18 cellular contexts compared by ENCODE assay signal in genomic region chr11:103947566-103947919, GRCh38.
DNase-seq lines count a peak whose midpoint lies in the region; ATAC-seq and TF ChIP-seq lines count a peak whose summit lies in the region.
"Had no signal": no experiment of that assay in that cellular context is flagged by ENCODE, and none has a peak within 500 bp of the region (broad histone marks: within the 10 kb centered on the region; RNA-seq: fewer than 3 reads in every experiment).

No MANE protein-coding gene starts in this region.

- peak; percentile 17 for DNase-seq in NCI-H510A treated with DMSO at 0.1 percent for 48 hours (lab: John Stamatoyannopoulos, UW)
- no peak for DNase-seq in NCI-H510A (lab: John Stamatoyannopoulos, UW)
- DNase-seq in astrocyte of the hippocampus (ENCODE audit: low read depth, low spot score): peak; percentile 24
- DNase-seq in heart right ventricle: peak in 1 of 2 donors; percentile 6
- no peak for DNase-seq in activated naive CD4-positive, alpha-beta T cell treated with Interleukin-2 at 50 U/mL for 16 hours
- DNase-seq: activated CD8-positive, alpha-beta memory T cell treated with anti-CD3 and anti-CD28 coated beads for 24 hours; activated gamma-delta T cell; CD8-positive, alpha-beta T cell; GOT3; naive thymus-derived CD4-positive, alpha-beta T cell; NCI-H1105 had no signal

- WGBS in heart right ventricle, 2 donors: 43 to 47% methylated on average over 2 of the region's 2 CpGs
- WGBS in thymus: 89% methylated on average over 2 of the region's 2 CpGs

- peaks cover 0 to 17% (median 7%) of the 10 kb centered on the region in 9 donors for H3K4me1 ChIP-seq in heart right ventricle
- no peaks in the 10 kb centered on the region for H3K4me1 ChIP-seq in thymus (ENCODE audit: control insufficient read depth, insufficient read depth, low read length)

- H3K9me3 ChIP-seq in heart right ventricle (no peaks in the 10 kb centered on the region), thymus (ENCODE audit: control insufficient read depth) (no peaks in the 10 kb centered on the region)

- H3K27ac ChIP-seq in heart right ventricle (peak overlapping the region in 4 of 10 donors; percentile 14 to 46 (median 24)), thymus (ENCODE audit: low read depth) (peak overlapping the region; percentile 15)
- H3K27ac ChIP-seq: 22Rv1, VCaP had no signal

- intact Hi-C loops in heart right ventricle (cut with DNase I): no loop called here

- H3K36me3 ChIP-seq in heart right ventricle: peaks cover 0 to 8% (median 0%) of the 10 kb centered on the region in 9 donors
- H3K36me3 ChIP-seq in thymus (ENCODE audit: control insufficient read depth, insufficient read depth): no peaks in the 10 kb centered on the region
- H3K36me3 ChIP-seq: cardiac muscle cell had no signal

- H3K4me3 ChIP-seq in heart right ventricle (no peak overlapping the region), thymus (ENCODE audit: low read length) (no peak overlapping the region)
- H3K4me3 ChIP-seq: cardiac muscle cell had no signal

- ATAC-seq in heart right ventricle (peak in 6 of 8 donors; percentile 12 to 69 (median 64)), GM21526 (IDR thresholded peaks at IDR 0.05; ENCODE audit: low FRiP score, unreplicated experiment) (no peak), HG03159 (IDR thresholded peaks at IDR 0.05; ENCODE audit: unreplicated experiment) (no peak)
- ATAC-seq: CD8-positive, alpha-beta T cell; naive thymus-derived CD4-positive, alpha-beta T cell; stimulated activated effector memory CD8-positive, alpha-beta T cell treated with anti-CD3 and anti-CD28 coated beads, Interleukin-12 subunit alpha, Interleukin-12 subunit beta, amount 100 ng/mL, for 72 hours had no signal

- TF ChIP-seq CTCF in heart right ventricle (IDR thresholded peaks at IDR 0.05): no peak

- H3K27me3 ChIP-seq in heart right ventricle (no peaks in the 10 kb centered on the region), thymus (ENCODE audit: control insufficient read depth, insufficient read depth) (no peaks in the 10 kb centered on the region)
- H3K27me3 ChIP-seq: cardiac muscle cell had no signal

Comparison
In these comparisons a context has a peak if more than half of its experiments do, and no peak if none do; other contexts are left out.
1. DNase-seq: peak in NCI-H510A treated with DMSO at 0.1 percent for 48 hours (single experiment) and astrocyte of the hippocampus (single experiment); none in NCI-H510A (single experiment) and activated naive CD4-positive, alpha-beta T cell treated with Interleukin-2 at 50 U/mL for 16 hours (single experiment).
2. ATAC-seq: peak in heart right ventricle (6 of 8); none in GM21526 (single experiment) and HG03159 (single experiment).